9 cellular contexts compared by ENCODE assay signal in the genomic region with DNA sequence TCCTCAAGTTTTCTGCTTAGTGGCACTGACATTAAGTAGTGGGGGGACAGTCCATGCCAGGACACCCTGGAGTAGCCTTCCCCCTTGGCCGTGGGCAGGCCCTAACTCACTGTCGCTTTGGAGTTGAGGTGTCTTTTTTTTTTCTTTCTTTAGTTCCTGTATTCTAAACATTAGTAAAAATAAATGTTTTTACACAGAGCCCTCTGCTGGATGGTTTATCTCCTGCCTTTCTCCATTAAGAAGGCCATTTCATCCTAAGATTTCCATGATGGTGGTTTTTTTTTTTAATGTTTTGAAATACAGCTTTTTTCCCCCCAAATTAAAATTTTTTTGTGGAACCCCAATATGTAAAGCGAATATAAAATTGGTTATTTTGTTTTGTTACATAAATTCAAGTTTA. TPM values are rescaled to one million over a fixed set of nuclear protein-coding genes. Genes with fewer than 3 reads are reported as not detected.
DNase-seq lines count a peak whose midpoint lies in the region; ATAC-seq and TF ChIP-seq lines count a peak whose summit lies in the region.
"Had no signal": no experiment of that assay in that cellular context is flagged by ENCODE, and none has a peak within 500 bp of the region (broad histone marks: within the 10 kb centered on the region; RNA-seq: fewer than 3 reads in every experiment).

No MANE protein-coding gene starts in this region.

- H2BK5ac ChIP-seq in mesenchymal stem cell (ENCODE audit: low read depth, low read length, poor library complexity, severe bottlenecking): no peak overlapping the region

- H3K36me3 Mint-ChIP-seq in CD8-positive, alpha-beta memory T cell: peaks cover 0 to 51% (median 9%) of the 10 kb centered on the region in 3 donors
- peaks cover 8% of the 10 kb centered on the region for H3K36me3 Mint-ChIP-seq in activated naive CD8-positive, alpha-beta T cell treated with anti-CD3 and anti-CD28 coated beads for 36 hours

- no peak overlapping the region for H2BK15ac ChIP-seq in mesenchymal stem cell (ENCODE audit: low read depth, poor library complexity, severe bottlenecking)

- no peak for DNase-seq in CD8-positive, alpha-beta memory T cell
- DNase-seq in HL-60 (ENCODE audit: low read depth in 1 of 2, low spot score in 1 of 2) (peak in 1 of 2 experiments; percentile 25), mesenchymal stem cell (peak; percentile 44), NCI-H510A (lab: John Stamatoyannopoulos, UW) (no peak), NCI-H2171 (lab: John Stamatoyannopoulos, UW) (no peak), A172 (ENCODE audit: low spot score) (no peak)
- no peak for DNase-seq in activated naive CD8-positive, alpha-beta T cell treated with anti-CD3 and anti-CD28 coated beads for 36 hours
- DNase-seq: NCI-H1436 had no signal

- H2BK120ac ChIP-seq in mesenchymal stem cell (ENCODE audit: low read depth, low read length): no peak overlapping the region

- H3K27me3 Mint-ChIP-seq in CD8-positive, alpha-beta memory T cell: peaks cover 0 to 5% of the 10 kb centered on the region in 2 donors
- H3K27me3 Mint-ChIP-seq in activated naive CD8-positive, alpha-beta T cell treated with anti-CD3 and anti-CD28 coated beads for 36 hours: no peaks in the 10 kb centered on the region

- H4K8ac ChIP-seq in mesenchymal stem cell (ENCODE audit: low read length): peak overlapping the region; percentile 15

- H3K4me3 ChIP-seq in CD8-positive, alpha-beta memory T cell (ENCODE audit: low read length): no peak overlapping the region
- H3K4me3 ChIP-seq in HL-60 (replicated peaks; ENCODE audit: insufficient read depth, low read length) (no peak overlapping the region), mesenchymal stem cell (ENCODE audit: insufficient read depth in 1 of 2, low read depth in 1 of 2, low read length in 2 of 2) (no peak overlapping the region)

- H3K36me3 ChIP-seq in CD8-positive, alpha-beta memory T cell (ENCODE audit: insufficient read depth, low read length): peaks cover 29% of the 10 kb centered on the region
- peaks cover 45 to 56% of the 10 kb centered on the region in 2 experiments for H3K36me3 ChIP-seq in mesenchymal stem cell (ENCODE audit: control insufficient read depth in 1 of 2, insufficient read depth in 2 of 2, low read depth in 1 of 2, low read length in 2 of 2)

- H3K9me3 Mint-ChIP-seq in CD8-positive, alpha-beta memory T cell: no peaks in the 10 kb centered on the region
- no peaks in the 10 kb centered on the region for H3K9me3 Mint-ChIP-seq in activated naive CD8-positive, alpha-beta T cell treated with anti-CD3 and anti-CD28 coated beads for 36 hours

- H3K9me3 ChIP-seq in CD8-positive, alpha-beta memory T cell (ENCODE audit: low read length): no peaks in the 10 kb centered on the region
- H3K9me3 ChIP-seq in mesenchymal stem cell (ENCODE audit: control insufficient read depth, low read length): no peaks in the 10 kb centered on the region

- peak overlapping the region; percentile 65 for H4K91ac ChIP-seq in mesenchymal stem cell (ENCODE audit: low read length)

- WGBS in mesenchymal stem cell: no CpG with 5 or more reads among the region's 3 CpGs

- H3K27ac ChIP-seq in CD8-positive, alpha-beta memory T cell (ENCODE audit: low read depth, low read length): no peak overlapping the region
- H3K27ac ChIP-seq in HL-60 (replicated peaks) (no peak overlapping the region), mesenchymal stem cell (ENCODE audit: low read length, poor library complexity, severe bottlenecking) (no peak overlapping the region)

- H3K27ac Mint-ChIP-seq in CD8-positive, alpha-beta memory T cell: peak overlapping the region in 6 of 8 donors; percentile 8 to 83 (median 62)
- peak overlapping the region; percentile 61 for H3K27ac Mint-ChIP-seq in activated naive CD8-positive, alpha-beta T cell treated with anti-CD3 and anti-CD28 coated beads for 36 hours

- H2AK5ac ChIP-seq in mesenchymal stem cell (ENCODE audit: low read length, severe bottlenecking): no peak overlapping the region

- H3K4me2 ChIP-seq in mesenchymal stem cell (ENCODE audit: low read length, poor library complexity, severe bottlenecking): no peak overlapping the region

- H3K4me1 Mint-ChIP-seq in CD8-positive, alpha-beta memory T cell: peaks cover 0 to 14% (median 11%) of the 10 kb centered on the region in 3 donors
- peaks cover 10% of the 10 kb centered on the region for H3K4me1 Mint-ChIP-seq in activated naive CD8-positive, alpha-beta T cell treated with anti-CD3 and anti-CD28 coated beads for 36 hours

- H3K27me3 ChIP-seq in CD8-positive, alpha-beta memory T cell (ENCODE audit: insufficient read depth, low read length, poor library complexity, severe bottlenecking): no peaks in the 10 kb centered on the region
- H3K27me3 ChIP-seq in HL-60 (ENCODE audit: insufficient read depth, poor library complexity, severe bottlenecking): no peaks in the 10 kb centered on the region
- peaks cover 18 to 22% of the 10 kb centered on the region in 2 experiments for H3K27me3 ChIP-seq in mesenchymal stem cell (ENCODE audit: control insufficient read depth in 1 of 2, insufficient read depth in 1 of 2, low read length in 2 of 2)

- peak; percentile 23 for TF ChIP-seq CTCF in HL-60 (IDR thresholded peaks at IDR 0.05; ENCODE audit: insufficient read depth, low read length)

- peak overlapping the region in 1 of 7 donors; percentile 83 for H3K4me3 Mint-ChIP-seq in CD8-positive, alpha-beta memory T cell
- no peak overlapping the region for H3K4me3 Mint-ChIP-seq in activated naive CD8-positive, alpha-beta T cell treated with anti-CD3 and anti-CD28 coated beads for 36 hours

- H3K4ac ChIP-seq in mesenchymal stem cell (ENCODE audit: low read depth in 1 of 2, low read length in 2 of 2): no peak overlapping the region

- H3K4me1 ChIP-seq in CD8-positive, alpha-beta memory T cell (ENCODE audit: insufficient read depth, low read length): peaks cover 14% of the 10 kb centered on the region
- H3K4me1 ChIP-seq in mesenchymal stem cell (ENCODE audit: control insufficient read depth, insufficient read depth, low read depth, low read length): peaks cover 16% of the 10 kb centered on the region

- no peak for ATAC-seq in HG03135 (IDR thresholded peaks at IDR 0.05; ENCODE audit: unreplicated experiment)

- no peak overlapping the region for H2AFZ ChIP-seq in mesenchymal stem cell (ENCODE audit: low read depth, low read length)

- CTCF ChIA-PET in CD8-positive, alpha-beta memory T cell (lab: Charles Lee): interaction anchor here (1.3 to 1.6 kb wide), 2 partner anchors 19 to 23 kb away, joined by 5 to 6 read pairs; a partner anchor contains a TSS

- H2BK12ac ChIP-seq in mesenchymal stem cell (ENCODE audit: low read length in 2 of 2): no peak overlapping the region

- H3K79me1 ChIP-seq in mesenchymal stem cell (replicated peaks; ENCODE audit: low read length, poor library complexity, severe bottlenecking): peaks cover 9% of the 10 kb centered on the region

- no peak overlapping the region for H3K23ac ChIP-seq in mesenchymal stem cell (ENCODE audit: low read length in 2 of 2)

- H3K18ac ChIP-seq in mesenchymal stem cell (ENCODE audit: low read depth in 1 of 2, low read length in 2 of 2): no peak overlapping the region

- no peak overlapping the region for H3K9ac ChIP-seq in mesenchymal stem cell (ENCODE audit: low read length)

- POLR2A ChIA-PET in CD8-positive, alpha-beta memory T cell (lab: Charles Lee): interaction anchor here (0.6 kb wide), 1 partner anchor 156 kb away, joined by 3 read pairs; no protein-coding TSS in a partner anchor

- no peak overlapping the region for H3K14ac ChIP-seq in mesenchymal stem cell (ENCODE audit: low read length in 2 of 2)

RNA-seq across cellular contexts. Expression of a gene that starts 1.8 kb away (rescaled TPM):
- total RNA-seq in CD8-positive, alpha-beta memory T cell: 1 to 10 TPM in 1 of 2 experiments, under 1 TPM in 1; 0.91 to 1.2 TPM
- 0.59 TPM for polyA plus RNA-seq in CD8-positive, alpha-beta memory T cell
- under 1 TPM; 0.49 to 0.54 TPM for total RNA-seq in activated naive CD8-positive, alpha-beta T cell treated with anti-CD3 and anti-CD28 coated beads for 36 hours
- 0.06 TPM for polyA plus RNA-seq in mesenchymal stem cell (2013, experiment 1 of 2)
- polyA plus RNA-seq in mesenchymal stem cell (2013, experiment 2 of 2): 0.05 TPM
- 2.0 and 3.5 TPM in 2 replicates for total RNA-seq in A172 (2014; rRNA removed; shearing (Covaris generic))

RNA-seq across cellular contexts. Expression of a gene that starts 19.1 kb away (rescaled TPM):
- 10 to 100 TPM; 65.8 to 71.9 TPM for total RNA-seq in CD8-positive, alpha-beta memory T cell
- polyA plus RNA-seq in CD8-positive, alpha-beta memory T cell: 61.5 TPM
- total RNA-seq in activated naive CD8-positive, alpha-beta T cell treated with anti-CD3 and anti-CD28 coated beads for 36 hours: 10 to 100 TPM; 50.5 to 54.9 TPM
- polyA plus RNA-seq in mesenchymal stem cell (2013, experiment 1 of 2): 52.4 TPM
- polyA plus RNA-seq in mesenchymal stem cell (2013, experiment 2 of 2): 46.0 TPM
- 37.9 and 57.0 TPM in 2 replicates for total RNA-seq in A172 (2014; rRNA removed; shearing (Covaris generic))

RNA-seq across cellular contexts. Expression of a gene that starts 29.7 kb away (rescaled TPM):
- total RNA-seq in CD8-positive, alpha-beta memory T cell: 10 to 100 TPM; 13.3 to 13.8 TPM
- 14.6 TPM for polyA plus RNA-seq in CD8-positive, alpha-beta memory T cell
- total RNA-seq in activated naive CD8-positive, alpha-beta T cell treated with anti-CD3 and anti-CD28 coated beads for 36 hours: 10 to 100 TPM; 15.4 to 15.7 TPM
- 2.2 TPM for polyA plus RNA-seq in mesenchymal stem cell (2013, experiment 1 of 2)
- 1.9 TPM for polyA plus RNA-seq in mesenchymal stem cell (2013, experiment 2 of 2)
- 3.5 and 7.0 TPM in 2 replicates for total RNA-seq in A172 (2014; rRNA removed; shearing (Covaris generic))

RNA-seq across cellular contexts. Expression of a gene that starts 33.7 kb away (rescaled TPM):
- 10 to 100 TPM; 44.9 to 49.8 TPM for total RNA-seq in CD8-positive, alpha-beta memory T cell
- polyA plus RNA-seq in CD8-positive, alpha-beta memory T cell: 60.6 TPM
- 10 to 100 TPM; 33.1 to 36.3 TPM for total RNA-seq in activated naive CD8-positive, alpha-beta T cell treated with anti-CD3 and anti-CD28 coated beads for 36 hours
- polyA plus RNA-seq in mesenchymal stem cell (2013, experiment 1 of 2): 24.6 TPM
- 25.1 TPM for polyA plus RNA-seq in mesenchymal stem cell (2013, experiment 2 of 2)
- total RNA-seq in A172 (2014; rRNA removed; shearing (Covaris generic)): 21.5 and 36.9 TPM in 2 replicates

RNA-seq across cellular contexts. Expression of a gene that starts 38.1 kb away (rescaled TPM):
- 1 to 10 TPM in 1 of 2 experiments, under 1 TPM in 1; 0.62 to 1.0 TPM for total RNA-seq in CD8-positive, alpha-beta memory T cell
- polyA plus RNA-seq in CD8-positive, alpha-beta memory T cell: not detected
- total RNA-seq in activated naive CD8-positive, alpha-beta T cell treated with anti-CD3 and anti-CD28 coated beads for 36 hours: under 1 TPM; 0.18 to 0.54 TPM
- polyA plus RNA-seq in mesenchymal stem cell (2013, experiment 1 of 2): 22.3 TPM
- polyA plus RNA-seq in mesenchymal stem cell (2013, experiment 2 of 2): 21.3 TPM
- 1.7 and 5.3 TPM in 2 replicates for total RNA-seq in A172 (2014; rRNA removed; shearing (Covaris generic))
